ENCODE assay signal across 8 cellular contexts in the genomic region with DNA sequence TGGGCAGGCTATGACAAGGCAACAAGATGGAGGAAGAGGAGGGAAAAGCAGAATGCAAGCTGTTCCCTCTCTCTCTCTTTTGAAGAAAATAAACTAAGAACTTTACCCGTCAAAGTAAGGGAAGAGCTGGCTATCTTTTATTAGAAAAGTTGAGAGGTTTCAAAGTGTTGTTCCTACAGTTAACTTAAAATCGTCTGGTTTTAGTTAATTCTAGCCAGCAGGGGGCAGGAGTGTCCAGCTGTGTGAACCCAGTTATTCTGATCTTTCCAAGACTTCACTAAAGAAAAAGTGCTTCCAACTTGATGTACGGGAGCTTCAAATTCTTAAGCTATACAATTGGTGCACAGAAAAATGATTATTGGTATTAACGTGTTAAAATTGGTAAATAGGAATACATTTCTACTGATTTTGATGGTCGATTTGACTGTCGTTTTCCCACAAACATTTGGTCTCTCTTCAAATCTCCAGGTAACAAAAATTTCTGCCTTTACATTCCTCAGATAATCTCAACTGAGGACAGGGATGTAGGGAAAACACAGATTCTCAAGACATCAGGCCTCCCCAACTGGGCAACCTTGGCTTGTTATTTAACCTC. TPM values are rescaled to one million over a fixed set of nuclear protein-coding genes. Genes with fewer than 3 reads are reported as not detected.
DNase-seq lines count a peak whose midpoint lies in the region; ATAC-seq and TF ChIP-seq lines count a peak whose summit lies in the region.

No MANE protein-coding gene starts in this region.

- no peak overlapping the region for H3K27ac ChIP-seq in CD8-positive, alpha-beta T cell (ENCODE audit: low read depth, low read length)

- POLR2A ChIA-PET in CD8-positive, alpha-beta T cell (lab: Charles Lee) = interaction anchor here (0.5 kb wide), 1 partner anchor 14 kb away, joined by 3 read pairs; no protein-coding TSS in a partner anchor

- no peak overlapping the region for H3K4me3 ChIP-seq in CD8-positive, alpha-beta T cell (ENCODE audit: low read depth, low read length)

- H3K27me3 Mint-ChIP-seq in CD8-positive, alpha-beta T cell (ENCODE audit: low read depth) = peaks cover 11% of the 10 kb centered on the region
- H3K27me3 Mint-ChIP-seq in activated T-helper 1 cell treated with anti-CD3 and anti-CD28 coated beads, Interleukin-12 subunit alpha, Interleukin-12 subunit beta, Interleukin-2, Interleukin-4 antibody, amounts not matched to agents 30 ng/mL and 10 ng/mL and 1 ng/mL, durations not matched to agents 14 hours and 24 hours and 36 hours (ENCODE audit: insufficient read depth) = peaks cover 48% of the 10 kb centered on the region

- no peaks in the 10 kb centered on the region for H3K9me3 ChIP-seq in CD8-positive, alpha-beta T cell (ENCODE audit: low read length)

- H3K36me3 Mint-ChIP-seq in CD8-positive, alpha-beta T cell = peaks cover 2% of the 10 kb centered on the region
- H3K36me3 Mint-ChIP-seq in activated T-helper 1 cell treated with anti-CD3 and anti-CD28 coated beads, Interleukin-12 subunit alpha, Interleukin-12 subunit beta, Interleukin-2, Interleukin-4 antibody, amounts not matched to agents 30 ng/mL and 10 ng/mL and 1 ng/mL, durations not matched to agents 14 hours and 24 hours and 36 hours (ENCODE audit: low read depth) = peaks cover 1% of the 10 kb centered on the region

- peaks cover 17% of the 10 kb centered on the region for H3K4me1 Mint-ChIP-seq in CD8-positive, alpha-beta T cell (ENCODE audit: low read depth)
- peaks cover 24% of the 10 kb centered on the region for H3K4me1 Mint-ChIP-seq in activated T-helper 1 cell treated with anti-CD3 and anti-CD28 coated beads, Interleukin-12 subunit alpha, Interleukin-12 subunit beta, Interleukin-2, Interleukin-4 antibody, amounts not matched to agents 30 ng/mL and 10 ng/mL and 1 ng/mL, durations not matched to agents 14 hours and 24 hours and 36 hours (ENCODE audit: low read depth)

- H3K4me1 ChIP-seq in CD8-positive, alpha-beta T cell (ENCODE audit: insufficient read depth, low read length) = peaks cover 12% of the 10 kb centered on the region

- H3K27me3 ChIP-seq in CD8-positive, alpha-beta T cell (ENCODE audit: insufficient read depth, low read length) = peaks cover 3% of the 10 kb centered on the region

- H3K36me3 ChIP-seq in CD8-positive, alpha-beta T cell (ENCODE audit: insufficient read depth, low read length) = no peaks in the 10 kb centered on the region

- CTCF ChIA-PET in CD8-positive, alpha-beta T cell (lab: Charles Lee) = interaction anchor here (0.7 to 5.3 kb wide), 38 partner anchors 9 to 375 kb away, joined by 3 to 124 read pairs (median 4); a partner anchor contains a TSS

- peak; percentile 6 to 62 (median 38) for DNase-seq in CD8-positive, alpha-beta T cell
- peak; percentile 28 for DNase-seq in NCI-H82 treated with DMSO at 0.1 percent for 48 hours (lab: John Stamatoyannopoulos, UW; ENCODE audit: unreplicated experiment)
- peak; percentile 28 for DNase-seq in activated T-helper 1 cell treated with anti-CD3 and anti-CD28 coated beads, Interleukin-12 subunit alpha, Interleukin-12 subunit beta, Interleukin-2, Interleukin-4 antibody, amounts not matched to agents 30 ng/mL and 10 ng/mL and 1 ng/mL, durations not matched to agents 14 hours and 24 hours and 36 hours (ENCODE audit: low spot score)
- DNase-seq in germinal center (ENCODE audit: low spot score) = peak; percentile 39
- DNase-seq in posterior cingulate gyrus = peak in 6 of 10 donors; percentile 23 to 83 (median 61)
- no peak for DNase-seq in NCI-H1048 (lab: John Stamatoyannopoulos, UW)

- H3K4me3 Mint-ChIP-seq in CD8-positive, alpha-beta T cell = no peak overlapping the region
- H3K4me3 Mint-ChIP-seq in activated T-helper 1 cell treated with anti-CD3 and anti-CD28 coated beads, Interleukin-12 subunit alpha, Interleukin-12 subunit beta, Interleukin-2, Interleukin-4 antibody, amounts not matched to agents 30 ng/mL and 10 ng/mL and 1 ng/mL, durations not matched to agents 14 hours and 24 hours and 36 hours = no peak overlapping the region

- peak; percentile 35 for ATAC-seq in CD8-positive, alpha-beta T cell
- ATAC-seq in GM21360 (IDR thresholded peaks at IDR 0.05; ENCODE audit: unreplicated experiment) (peak; percentile 38), GM21381 (IDR thresholded peaks at IDR 0.05; ENCODE audit: unreplicated experiment) (no peak)

- H3K9me3 Mint-ChIP-seq in CD8-positive, alpha-beta T cell = peaks cover 18% of the 10 kb centered on the region
- H3K9me3 Mint-ChIP-seq in activated T-helper 1 cell treated with anti-CD3 and anti-CD28 coated beads, Interleukin-12 subunit alpha, Interleukin-12 subunit beta, Interleukin-2, Interleukin-4 antibody, amounts not matched to agents 30 ng/mL and 10 ng/mL and 1 ng/mL, durations not matched to agents 14 hours and 24 hours and 36 hours = peaks cover 26% of the 10 kb centered on the region

- no peak overlapping the region for H3K27ac Mint-ChIP-seq in CD8-positive, alpha-beta T cell
- no peak overlapping the region for H3K27ac Mint-ChIP-seq in activated T-helper 1 cell treated with anti-CD3 and anti-CD28 coated beads, Interleukin-12 subunit alpha, Interleukin-12 subunit beta, Interleukin-2, Interleukin-4 antibody, amounts not matched to agents 30 ng/mL and 10 ng/mL and 1 ng/mL, durations not matched to agents 14 hours and 24 hours and 36 hours

- intact Hi-C loops in CD8-positive, alpha-beta T cell (cut with DNase I, micrococcal nuclease) = loop anchor here (1.0 to 5.0 kb wide), 5 partner anchors 89 to 374 kb away; no protein-coding TSS in a partner anchor
- intact Hi-C loops in activated T-helper 1 cell treated with anti-CD3 and anti-CD28 coated beads, Interleukin-12 subunit alpha, Interleukin-12 subunit beta, Interleukin-2, Interleukin-4 antibody, amounts not matched to agents 30 ng/mL and 10 ng/mL and 1 ng/mL, durations not matched to agents 14 hours and 24 hours and 36 hours (cut with micrococcal nuclease) = loop anchor here (1.0 to 5.0 kb wide), 6 partner anchors 29 to 374 kb away; a partner anchor contains a TSS
- intact Hi-C loops in posterior cingulate gyrus (cut with DNase I) = loop anchor here (5.0 to 10.0 kb wide), 3 partner anchors 87 to 354 kb away; no protein-coding TSS in a partner anchor

- peak; percentile 72 for TF ChIP-seq CTCF in CD8-positive, alpha-beta T cell (IDR thresholded peaks at IDR 0.05)

RNA-seq across cellular contexts. Expression of a gene that starts 28.4 kb away (rescaled TPM):
- total RNA-seq in CD8-positive, alpha-beta T cell = 10 to 100 TPM; 44.2 to 48.9 TPM
- total RNA-seq in activated T-helper 1 cell treated with anti-CD3 and anti-CD28 coated beads, Interleukin-12 subunit alpha, Interleukin-12 subunit beta, Interleukin-2, Interleukin-4 antibody, amounts not matched to agents 30 ng/mL and 10 ng/mL and 1 ng/mL, durations not matched to agents 14 hours and 24 hours and 36 hours = 33.1 and 40.8 TPM in 2 replicates
